11 cellular contexts compared by ENCODE assay signal in genomic region chr3:16498130-16498890, GRCh38. TPM values are rescaled to one million over a fixed set of nuclear protein-coding genes. Genes with fewer than 3 reads are reported as not detected.
DNase-seq lines count a peak whose midpoint lies in the region; ATAC-seq, FAIRE-seq and TF ChIP-seq lines count a peak whose summit lies in the region.
"Had no signal": no experiment of that assay in that cellular context is flagged by ENCODE, and none has a peak within 500 bp of the region (broad histone marks: within the 10 kb centered on the region; RNA-seq: fewer than 3 reads in every experiment).

No MANE protein-coding gene starts in this region.

- H3K27me3 ChIP-seq in GM12878 (replicated peaks in 1 of 2; ENCODE audit: control insufficient read depth in 2 of 2, insufficient read depth in 2 of 2, low read length in 1 of 2), result no peaks in the 10 kb centered on the region
- H3K27me3 ChIP-seq in hepatocyte, result no peaks in the 10 kb centered on the region
- H3K27me3 ChIP-seq in GM23248 (replicated peaks; ENCODE audit: insufficient read depth), result no peaks in the 10 kb centered on the region

- TF ChIP-seq POLR2A in GM12878 (IDR thresholded peaks at IDR 0.05; ENCODE audit: low read depth, low read length), result no peak

- H3K4me1 ChIP-seq in GM12878 (ENCODE audit: control insufficient read depth, insufficient read depth, low read length) (peaks cover 54% of the 10 kb centered on the region), hepatocyte (ENCODE audit: insufficient read depth) (peaks cover 9% of the 10 kb centered on the region), GM23248 (ENCODE audit: insufficient read depth) (no peaks in the 10 kb centered on the region)

- H3K4me1 Mint-ChIP-seq in activated CD4-positive, alpha-beta memory T cell treated with anti-CD3 and anti-CD28 coated beads for 36 hours (ENCODE audit: low read depth), result peaks cover 65% of the 10 kb centered on the region
- H3K4me1 Mint-ChIP-seq in activated CD4-positive, alpha-beta memory T cell treated with anti-CD3 and anti-CD28 coated beads, Interleukin-2, amount 10 ng/mL, durations not matched to agents 7 days and 5 days, result peaks cover 43% of the 10 kb centered on the region
- H3K4me1 Mint-ChIP-seq in osteocyte (ENCODE audit: unreplicated experiment), result peaks cover 22% of the 10 kb centered on the region

- H4K20me1 ChIP-seq in GM12878 (ENCODE audit: control insufficient read depth, insufficient read depth), result 0 out of 2 replicates have a peak, but pooled peaks cover 2% of the 10 kb centered on the region
- no peaks in the 10 kb centered on the region for H4K20me1 ChIP-seq in hepatocyte (ENCODE audit: insufficient read depth, poor library complexity, severe bottlenecking)
- peaks cover 7% of the 10 kb centered on the region for H4K20me1 ChIP-seq in GM23248 (ENCODE audit: insufficient read depth)

- ATAC-seq in HG03108 (IDR thresholded peaks at IDR 0.05; ENCODE audit: unreplicated experiment) (peak; percentile 30), GM12878 (peak; percentile 39)

- intact Hi-C loops in activated CD4-positive, alpha-beta memory T cell treated with anti-CD3 and anti-CD28 coated beads for 36 hours (cut with micrococcal nuclease), result no loop called here
- intact Hi-C loops in GM12878 (cut with micrococcal nuclease; ENCODE audit: unreplicated experiment), result no loop called here

- POLR2A ChIA-PET in activated CD4-positive, alpha-beta memory T cell treated with anti-CD3 and anti-CD28 coated beads for 36 hours (lab: Charles Lee), result interaction anchor here (1.9 kb wide), 1 partner anchor 14 kb away, joined by 6 read pairs; no protein-coding TSS in a partner anchor
- POLR2A ChIA-PET in activated CD4-positive, alpha-beta memory T cell treated with anti-CD3 and anti-CD28 coated beads, Interleukin-2, amount 10 ng/mL, durations not matched to agents 7 days and 5 days (lab: Charles Lee), result interaction anchor here (1.1 to 4.8 kb wide), 4 partner anchors 14 to 22 kb away, joined by 3 to 29 read pairs (median 7); partner anchors contain the start of gene RFTN1
- POLR2A ChIA-PET in GM12878 (lab: Charles Lee), result interaction anchor here (0.7 to 5.4 kb wide), 10 partner anchors 9 to 134 kb away, joined by 3 to 47 read pairs (median 6); no protein-coding TSS in a partner anchor

- H3K27me3 Mint-ChIP-seq in activated CD4-positive, alpha-beta memory T cell treated with anti-CD3 and anti-CD28 coated beads for 36 hours, result no peaks in the 10 kb centered on the region
- H3K27me3 Mint-ChIP-seq in activated CD4-positive, alpha-beta memory T cell treated with anti-CD3 and anti-CD28 coated beads, Interleukin-2, amount 10 ng/mL, durations not matched to agents 7 days and 5 days, result no peaks in the 10 kb centered on the region
- H3K27me3 Mint-ChIP-seq in osteocyte (ENCODE audit: unreplicated experiment), result no peaks in the 10 kb centered on the region

- peaks cover 2% of the 10 kb centered on the region; the same call in 2 of the 3 replicates for H3K9me3 ChIP-seq in GM12878 (replicated peaks; ENCODE audit: control insufficient read depth, insufficient read depth, low read length)
- no peaks in the 10 kb centered on the region for H3K9me3 ChIP-seq in hepatocyte (ENCODE audit: low read depth)
- H3K9me3 ChIP-seq in GM23248 (ENCODE audit: low read depth), result no peaks in the 10 kb centered on the region
- H3K9me3 ChIP-seq: thoracic aorta had no signal

- in situ Hi-C loops in GM12878 (cut with MboI), result no loop called here
- in situ Hi-C loops in GM23248 (cut with MboI), result no loop called here

- no peak for TF ChIP-seq RAD21 in GM12878 (IDR thresholded peaks at IDR 0.05; ENCODE audit: insufficient read depth, low read depth, low read length)

- peak overlapping the region; percentile 4 for H3K27ac Mint-ChIP-seq in activated CD4-positive, alpha-beta memory T cell treated with anti-CD3 and anti-CD28 coated beads for 36 hours
- no peak overlapping the region for H3K27ac Mint-ChIP-seq in activated CD4-positive, alpha-beta memory T cell treated with anti-CD3 and anti-CD28 coated beads, Interleukin-2, amount 10 ng/mL, durations not matched to agents 7 days and 5 days
- H3K27ac Mint-ChIP-seq in osteocyte (ENCODE audit: unreplicated experiment), result peak overlapping the region; percentile 17
- H3K27ac Mint-ChIP-seq: nephron progenitor cell had no signal

- H3K79me2 ChIP-seq in GM12878 (ENCODE audit: control insufficient read depth, insufficient read depth, low read length), result peaks cover 97% of the 10 kb centered on the region
- H3K79me2 ChIP-seq in hepatocyte, result no peaks in the 10 kb centered on the region
- H3K79me2 ChIP-seq in GM23248 (ENCODE audit: insufficient read depth), result peaks cover 98% of the 10 kb centered on the region

- H3K36me3 Mint-ChIP-seq in activated CD4-positive, alpha-beta memory T cell treated with anti-CD3 and anti-CD28 coated beads for 36 hours, result peaks cover 20% of the 10 kb centered on the region
- H3K36me3 Mint-ChIP-seq in activated CD4-positive, alpha-beta memory T cell treated with anti-CD3 and anti-CD28 coated beads, Interleukin-2, amount 10 ng/mL, durations not matched to agents 7 days and 5 days (ENCODE audit: low read depth), result peaks cover 41% of the 10 kb centered on the region
- peaks cover 24% of the 10 kb centered on the region for H3K36me3 Mint-ChIP-seq in osteocyte (ENCODE audit: unreplicated experiment)

- no peaks in the 10 kb centered on the region for H3K9me2 ChIP-seq in hepatocyte (replicated peaks; ENCODE audit: insufficient read depth)
- H3K9me2 ChIP-seq in GM23248 (ENCODE audit: insufficient read depth), result no peaks in the 10 kb centered on the region

- BruUV-seq in GM12878 (replicated peaks; lab: Mats Ljungman, UMichigan), result no TSS peak

- H2AFZ ChIP-seq in GM12878 (ENCODE audit: control insufficient read depth, low read depth, low read length) (no peak overlapping the region), hepatocyte (no peak overlapping the region), GM23248 (no peak overlapping the region)

- H3K9ac ChIP-seq in GM12878 (ENCODE audit: control insufficient read depth, insufficient read depth, low read length) (no peak overlapping the region), GM23248 (no peak overlapping the region)

- H3K36me3 ChIP-seq in GM12878 (ENCODE audit: control insufficient read depth in 2 of 2, insufficient read depth in 2 of 2, low read length in 1 of 2) (peaks cover 7 to 20% of the 10 kb centered on the region in 2 experiments), hepatocyte (replicated peaks; ENCODE audit: insufficient read depth, low read depth) (no peaks in the 10 kb centered on the region), GM23248 (ENCODE audit: low read depth) (0 out of 2 replicates have a peak, but pooled peaks cover 5% of the 10 kb centered on the region)
- H3K36me3 ChIP-seq: thoracic aorta had no signal

- no peak for DNase-seq in activated CD4-positive, alpha-beta memory T cell treated with anti-CD3 and anti-CD28 coated beads for 36 hours
- DNase-seq in activated CD4-positive, alpha-beta memory T cell treated with anti-CD3 and anti-CD28 coated beads, Interleukin-2, amount 10 ng/mL, durations not matched to agents 7 days and 5 days, result no peak
- DNase-seq in GM12878 (ENCODE audit: low read depth, low spot score), result no peak
- no peak for DNase-seq in osteocyte (ENCODE audit: extremely low spot score, unreplicated experiment)
- DNase-seq in SIG-M5 (lab: John Stamatoyannopoulos, UW), result no peak
- DNase-seq in hepatocyte (ENCODE audit: low spot score), result no peak
- no peak for DNase-seq in GM23248
- DNase-seq: foreskin melanocyte, nephron progenitor cell had no signal

- TF ChIP-seq EP300 in GM12878 (IDR thresholded peaks at IDR 0.05; ENCODE audit: borderline replicate concordance in 1 of 2, control insufficient read depth in 1 of 2, low read depth in 2 of 2, low read length in 2 of 2), result no peak

- no peaks in the 10 kb centered on the region for H3F3A ChIP-seq in GM23248 (ENCODE audit: insufficient read depth)

- no peak for FAIRE-seq in GM12878 (lab: Jason Lieb, UNC)

- H3K4me3 Mint-ChIP-seq in activated CD4-positive, alpha-beta memory T cell treated with anti-CD3 and anti-CD28 coated beads for 36 hours, result no peak overlapping the region
- H3K4me3 Mint-ChIP-seq in activated CD4-positive, alpha-beta memory T cell treated with anti-CD3 and anti-CD28 coated beads, Interleukin-2, amount 10 ng/mL, durations not matched to agents 7 days and 5 days, result no peak overlapping the region
- H3K4me3 Mint-ChIP-seq in osteocyte (ENCODE audit: unreplicated experiment), result no peak overlapping the region
- H3K4me3 Mint-ChIP-seq: nephron progenitor cell had no signal

- CTCF ChIA-PET in activated CD4-positive, alpha-beta memory T cell treated with anti-CD3 and anti-CD28 coated beads for 36 hours (lab: Charles Lee), result interaction anchor here (1.1 to 2.2 kb wide), 2 partner anchors 10 to 31 kb away, joined by 3 to 8 read pairs; no protein-coding TSS in a partner anchor
- CTCF ChIA-PET in activated CD4-positive, alpha-beta memory T cell treated with anti-CD3 and anti-CD28 coated beads, Interleukin-2, amount 10 ng/mL, durations not matched to agents 7 days and 5 days (lab: Charles Lee), result no interaction called here
- CTCF ChIA-PET in GM12878 (lab: Yijun Ruan, JAX), result interaction anchor here (0.9 to 4.1 kb wide), 6 partner anchors 14 to 208 kb away, joined by 3 to 29 read pairs (median 4); no protein-coding TSS in a partner anchor

- RAD21 ChIA-PET in GM12878 (lab: Charles Lee; ENCODE audit: unreplicated experiment), result interaction anchor here (1.0 to 7.0 kb wide), 8 partner anchors 10 to 158 kb away, joined by 3 to 70 read pairs (median 10); no protein-coding TSS in a partner anchor

- H3K27ac ChIP-seq in GM12878 (ENCODE audit: control insufficient read depth, insufficient read depth), result peak overlapping the region; percentile 5; the same call in 1 of the 2 replicates
- H3K27ac ChIP-seq in hepatocyte, result no peak overlapping the region
- H3K27ac ChIP-seq in GM23248, result no peak overlapping the region
- H3K27ac ChIP-seq: thoracic aorta had no signal

- no peak overlapping the region for H3K4me2 ChIP-seq in GM12878 (ENCODE audit: control insufficient read depth, insufficient read depth)
- no peak overlapping the region for H3K4me2 ChIP-seq in hepatocyte
- no peak overlapping the region for H3K4me2 ChIP-seq in GM23248 (ENCODE audit: unreplicated experiment)

- no peaks in the 10 kb centered on the region for H3K9me3 Mint-ChIP-seq in activated CD4-positive, alpha-beta memory T cell treated with anti-CD3 and anti-CD28 coated beads for 36 hours
- no peaks in the 10 kb centered on the region for H3K9me3 Mint-ChIP-seq in activated CD4-positive, alpha-beta memory T cell treated with anti-CD3 and anti-CD28 coated beads, Interleukin-2, amount 10 ng/mL, durations not matched to agents 7 days and 5 days
- no peaks in the 10 kb centered on the region for H3K9me3 Mint-ChIP-seq in osteocyte (ENCODE audit: unreplicated experiment)

- SMC1A ChIA-PET in GM12878 (lab: Charles Lee; ENCODE audit: uncharacterized antibody, unreplicated experiment), result interaction anchor here (0.6 to 25.8 kb wide), 18 partner anchors 8 to 131 kb away, joined by 3 to 295 read pairs (median 4); no protein-coding TSS in a partner anchor

- TF ChIP-seq CTCF in GM12878 (IDR thresholded peaks at IDR 0.05 in 2 of 3, conservative IDR thresholded peaks at IDR 0.05 in 1 of 3; ENCODE audit: control insufficient read depth in 2 of 3, extremely low read depth in 1 of 3, insufficient read depth in 1 of 3, low read depth in 3 of 3, low read length in 3 of 3) (no peak), osteocyte (IDR thresholded peaks at IDR 0.05) (no peak), hepatocyte (IDR thresholded peaks at IDR 0.05; ENCODE audit: poor library complexity) (no peak)

- 70% methylated on average over 5 of the region's 5 CpGs for WGBS in GM12878 (ENCODE audit: insufficient coverage, insufficient replicate concordance, low lambda C conversion rate, missing lambda C conversion rate)
- 82% methylated on average over 5 of the region's 5 CpGs for WGBS in hepatocyte (ENCODE audit: low lambda C conversion rate, missing lambda C conversion rate)
- WGBS in GM23248 (ENCODE audit: low coverage in 1 of 2, low lambda C conversion rate in 2 of 2, missing lambda C conversion rate in 2 of 2), 2 experiments, result 96% methylated on average over 5 of the region's 5 CpGs

- H3K4me3 ChIP-seq in GM12878 (no peak overlapping the region), hepatocyte (no peak overlapping the region), GM23248 (no peak overlapping the region)
- H3K4me3 ChIP-seq: thoracic aorta had no signal

RNA-seq across cellular contexts. Expression of gene RFTN1, which starts 15.2 kb away (rescaled TPM):
- total RNA-seq in activated CD4-positive, alpha-beta memory T cell treated with anti-CD3 and anti-CD28 coated beads for 36 hours, result 100 to 1,000 TPM; 104 to 106 TPM
- total RNA-seq in activated CD4-positive, alpha-beta memory T cell treated with anti-CD3 and anti-CD28 coated beads, Interleukin-2, amount 10 ng/mL, durations not matched to agents 7 days and 5 days, result 10 to 100 TPM; 74.9 to 75.1 TPM
- total RNA-seq in GM12878 (2013; cell fraction: nucleolus; rRNA removed), result 377 and 379 TPM in 2 replicates
- total RNA-seq in GM12878 (2014; rRNA removed) (154 and 163 TPM in 2 replicates), GM12878 (2014; rRNA removed; fragmentation: Illumina TruSeq; extraction: Trizol) (145 TPM in 2 replicates), GM12878 (2021) (166 and 176 TPM in 2 replicates), osteocyte (79.6 and 84.1 TPM in 2 replicates), hepatocyte (14.9 and 17.0 TPM in 2 replicates)
- polyA plus RNA-seq in GM12878 (2011; ENCODE audit: low read depth), result 68.5 TPM
- polyA plus RNA-seq in GM12878 (2011; rRNA removed) (171 and 213 TPM in 2 replicates), GM12878 (2014; fragmentation: Illumina TruSeq; extraction: Trizol) (146 and 170 TPM in 2 replicates), GM12878 (2014; fragmentation: Nextera tagmentation; extraction: Ambion mirVana) (10 to 100 TPM; 20.6 to 38.9 TPM), GM12878 (2014; rRNA removed) (143 and 149 TPM in 2 replicates), GM12878 (2016; fragmentation: Nextera tagmentation; extraction: Ambion mirVana) (10 to 100 TPM; 46.3 to 61.9 TPM), hepatocyte (4.4 and 10.0 TPM in 2 replicates), GM23248 (2016; fragmentation: Nextera tagmentation; extraction: Ambion mirVana) (42.9 and 43.1 TPM in 2 replicates)
- 284 and 352 TPM in 2 replicates for polyA plus RNA-seq in GM12878 (2011; cell fraction: cytosol; rRNA removed)
- 306 TPM in 2 replicates for polyA plus RNA-seq in GM12878 (2011; cell fraction: nucleus; rRNA removed)
- polyA plus RNA-seq in GM12878 (2012), result 90.4 and 119 TPM in 2 replicates
- polyA minus RNA-seq in GM12878 (2011; rRNA and poly(A)+ RNA removed), result 198 and 256 TPM in 2 replicates
- 85.5 and 87.8 TPM in 2 replicates for polyA minus RNA-seq in GM12878 (2011; cell fraction: cytosol; rRNA and poly(A)+ RNA removed)
- polyA minus RNA-seq in GM12878 (2011; cell fraction: nucleus; rRNA and poly(A)+ RNA removed), result 129 and 203 TPM in 2 replicates
- total RNA-seq in GM23248 (2014; rRNA removed; shearing (Covaris generic)), result 62.3 and 77.7 TPM in 2 replicates
